9 cellular contexts compared by ENCODE assay signal in the genomic region with DNA sequence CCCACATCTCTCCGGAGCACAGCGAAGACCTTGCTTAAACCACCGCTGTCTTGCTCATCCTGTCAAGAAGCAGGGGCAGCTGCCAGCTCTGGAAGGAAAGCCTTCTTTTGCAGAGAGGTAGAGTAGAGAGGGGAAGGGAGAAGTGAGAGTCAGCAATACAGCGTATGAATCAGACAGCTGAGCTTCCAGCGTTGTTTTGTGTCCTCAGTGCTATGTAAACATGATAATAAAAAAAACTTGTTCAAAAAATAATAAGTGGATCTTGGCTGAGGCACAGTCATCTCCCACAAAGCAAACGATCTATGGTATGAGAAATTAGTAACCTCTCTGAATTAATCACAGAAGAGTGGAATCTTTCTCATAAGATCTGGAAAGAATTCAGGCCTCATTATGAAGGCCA. TPM values are rescaled to one million over a fixed set of nuclear protein-coding genes. Genes with fewer than 3 reads are reported as not detected.
DNase-seq lines count a peak whose midpoint lies in the region; ATAC-seq and TF ChIP-seq lines count a peak whose summit lies in the region.
"Had no signal": no experiment of that assay in that cellular context is flagged by ENCODE, and none has a peak within 500 bp of the region (broad histone marks: within the 10 kb centered on the region; RNA-seq: fewer than 3 reads in every experiment).

No MANE protein-coding gene starts in this region.

- H3K4me3 Mint-ChIP-seq in nephron progenitor cell (no peak overlapping the region), natural killer cell (no peak overlapping the region)
- H3K4me3 Mint-ChIP-seq: stimulated activated naive CD8-positive, alpha-beta T cell treated with anti-CD3 and anti-CD28 coated beads, Interleukin-15, Interleukin-2, amounts not matched to agents 100 ng/mL and 50 ng/mL, for 24 hours had no signal

- H3K23ac ChIP-seq in mesenchymal stem cell (ENCODE audit: low read length in 2 of 2), result no peak overlapping the region

- peak overlapping the region in 7 of 10 experiments; percentile 2 to 60 (median 38); a peak in 7 of 20 replicates for H3K4me3 ChIP-seq in BLaER1 treated with 17β-estradiol and CSF1 and Interleukin-3, amounts not matched to agents 10 nM and 100 nM
- no peak overlapping the region for H3K4me3 ChIP-seq in H7 (ENCODE audit: insufficient read depth, low read depth, low read length)
- peak overlapping the region in 1 of 2 experiments; percentile 42 for H3K4me3 ChIP-seq in mesenchymal stem cell (ENCODE audit: insufficient read depth in 1 of 2, low read depth in 1 of 2, low read length in 2 of 2)
- H3K4me3 ChIP-seq in A673 (ENCODE audit: low read depth, low read length, poor library complexity, severe bottlenecking), result no peak overlapping the region

- no peak overlapping the region for H2BK5ac ChIP-seq in mesenchymal stem cell (ENCODE audit: low read depth, low read length, poor library complexity, severe bottlenecking)

- no peak overlapping the region for H3K18ac ChIP-seq in mesenchymal stem cell (ENCODE audit: low read depth in 1 of 2, low read length in 2 of 2)

- H4K91ac ChIP-seq in mesenchymal stem cell (ENCODE audit: low read length), result no peak overlapping the region

- H2AK5ac ChIP-seq in mesenchymal stem cell (ENCODE audit: low read length, severe bottlenecking), result no peak overlapping the region

- DNase-seq in H7 (peak; percentile 28), amniotic epithelial cell (ENCODE audit: low read depth) (peak; percentile 47), mesenchymal stem cell (peak; percentile 73), nephron progenitor cell (no peak), A673 (ENCODE audit: low spot score) (no peak), natural killer cell (no peak)
- DNase-seq in stimulated activated CD4-positive, alpha-beta T cell treated with anti-CD3 and anti-CD28 coated beads, Interleukin-1b, Interleukin-23, amount 100 ng/mL, for 48 hours, result no peak

- no peak overlapping the region for H2BK120ac ChIP-seq in mesenchymal stem cell (ENCODE audit: low read depth, low read length)

- intact Hi-C loops in A673 (cut with micrococcal nuclease; ENCODE audit: unreplicated experiment), result no loop called here
- intact Hi-C loops in natural killer cell (cut with micrococcal nuclease), result no loop called here

- no peak overlapping the region for H4K8ac ChIP-seq in mesenchymal stem cell (ENCODE audit: low read length)

- POLR2A ChIA-PET in A673 (lab: Charles Lee; ENCODE audit: low non-redundant PET), result no interaction called here

- H3K27ac ChIP-seq in BLaER1 treated with 17β-estradiol and CSF1 and Interleukin-3, amounts not matched to agents 10 nM and 100 nM, result peak overlapping the region; percentile 39 to 99 (median 83); a peak in 21 of 22 replicates
- H3K27ac ChIP-seq in mesenchymal stem cell (ENCODE audit: low read length, poor library complexity, severe bottlenecking) (peak overlapping the region; percentile 37), A673 (ENCODE audit: low read depth, low read length, poor library complexity, severe bottlenecking) (no peak overlapping the region)

- BruUV-seq in A673 (replicated peaks; lab: Mats Ljungman, UMichigan), result no TSS peak

- no peaks in the 10 kb centered on the region for H3K27me3 ChIP-seq in BLaER1 treated with 17β-estradiol and CSF1 and Interleukin-3, amounts not matched to agents 10 nM and 100 nM
- no peaks in the 10 kb centered on the region for H3K27me3 ChIP-seq in H7 (ENCODE audit: control insufficient read depth, insufficient read depth, low read length)
- peaks cover 0 to 5% of the 10 kb centered on the region in 2 experiments for H3K27me3 ChIP-seq in mesenchymal stem cell (ENCODE audit: control insufficient read depth in 1 of 2, insufficient read depth in 1 of 2, low read length in 2 of 2)
- no peaks in the 10 kb centered on the region for H3K27me3 ChIP-seq in A673 (replicated peaks; ENCODE audit: insufficient read depth, low read depth, low read length, poor library complexity)

- H3K9ac ChIP-seq in BLaER1 treated with 17β-estradiol and CSF1 and Interleukin-3, amounts not matched to agents 10 nM and 100 nM, result peak overlapping the region; percentile 38 to 80 (median 71); a peak in 20 of 22 replicates
- H3K9ac ChIP-seq in mesenchymal stem cell (ENCODE audit: low read length), result peak overlapping the region; percentile 77

- CTCF ChIA-PET in A673 (lab: Charles Lee), result no interaction called here

- H3K4me1 Mint-ChIP-seq in nephron progenitor cell (peaks cover 60% of the 10 kb centered on the region), natural killer cell (peaks cover 0 to 5% of the 10 kb centered on the region in 2 donors)

- H3K4me2 ChIP-seq in BLaER1 treated with 17β-estradiol and CSF1 and Interleukin-3, amounts not matched to agents 10 nM and 100 nM, result peak overlapping the region; percentile 89 to 100 (median 97)
- no peak overlapping the region for H3K4me2 ChIP-seq in mesenchymal stem cell (ENCODE audit: low read length, poor library complexity, severe bottlenecking)

- H3K36me3 Mint-ChIP-seq in nephron progenitor cell (ENCODE audit: low read depth) (no peaks in the 10 kb centered on the region), natural killer cell (no peaks in the 10 kb centered on the region)

- peaks cover 7% of the 10 kb centered on the region for H3K27me3 Mint-ChIP-seq in nephron progenitor cell (ENCODE audit: low read depth, poor library complexity)
- peaks cover 10 to 18% of the 10 kb centered on the region in 2 donors for H3K27me3 Mint-ChIP-seq in natural killer cell (ENCODE audit: low read depth in 2 of 2)
- H3K27me3 Mint-ChIP-seq: stimulated activated naive CD8-positive, alpha-beta T cell treated with anti-CD3 and anti-CD28 coated beads, Interleukin-15, Interleukin-2, amounts not matched to agents 100 ng/mL and 50 ng/mL, for 24 hours had no signal

- no peak overlapping the region for H2BK12ac ChIP-seq in mesenchymal stem cell (ENCODE audit: low read length in 2 of 2)

- H2AFZ ChIP-seq in mesenchymal stem cell (ENCODE audit: low read depth, low read length), result no peak overlapping the region

- H3K14ac ChIP-seq in mesenchymal stem cell (ENCODE audit: low read length in 2 of 2), result no peak overlapping the region

- peaks cover 15 to 100% (median 49%) of the 10 kb centered on the region in 11 experiments; a peak in 19 of 22 replicates for H4K20me1 ChIP-seq in BLaER1 treated with 17β-estradiol and CSF1 and Interleukin-3, amounts not matched to agents 10 nM and 100 nM

- H3K79me1 ChIP-seq in mesenchymal stem cell (replicated peaks; ENCODE audit: low read length, poor library complexity, severe bottlenecking), result peaks cover 46% of the 10 kb centered on the region

- no peak overlapping the region for H2BK15ac ChIP-seq in mesenchymal stem cell (ENCODE audit: low read depth, poor library complexity, severe bottlenecking)

- ATAC-seq in natural killer cell, result no peak

- TF ChIP-seq CTCF in nephron progenitor cell (IDR thresholded peaks at IDR 0.05) (no peak), A673 (conservative IDR thresholded peaks at IDR 0.05; ENCODE audit: low read depth, low read length) (no peak), natural killer cell (IDR thresholded peaks at IDR 0.05) (no peak)

- H3K36me3 ChIP-seq in BLaER1 treated with 17β-estradiol and CSF1 and Interleukin-3, amounts not matched to agents 10 nM and 100 nM, result peaks cover 51 to 82% (median 64%) of the 10 kb centered on the region in 11 experiments
- H3K36me3 ChIP-seq in H7 (replicated peaks; ENCODE audit: control insufficient read depth, insufficient read depth, low read length) (no peaks in the 10 kb centered on the region), mesenchymal stem cell (ENCODE audit: control insufficient read depth in 1 of 2, insufficient read depth in 2 of 2, low read depth in 1 of 2, low read length in 2 of 2) (peaks cover 0 to 9% of the 10 kb centered on the region in 2 experiments), A673 (ENCODE audit: insufficient read depth, low read length, poor library complexity, severe bottlenecking) (no peaks in the 10 kb centered on the region)

- H3K4ac ChIP-seq in mesenchymal stem cell (ENCODE audit: low read depth in 1 of 2, low read length in 2 of 2), result no peak overlapping the region

- H3K27ac Mint-ChIP-seq in nephron progenitor cell (no peak overlapping the region), natural killer cell (no peak overlapping the region)
- H3K27ac Mint-ChIP-seq: stimulated activated naive CD8-positive, alpha-beta T cell treated with anti-CD3 and anti-CD28 coated beads, Interleukin-15, Interleukin-2, amounts not matched to agents 100 ng/mL and 50 ng/mL, for 24 hours had no signal

- WGBS in mesenchymal stem cell, result 65% methylated on average over 3 of the region's 6 CpGs

- H3K9me3 ChIP-seq in BLaER1 treated with 17β-estradiol and CSF1 and Interleukin-3, amounts not matched to agents 10 nM and 100 nM (replicated peaks in 1 of 11), result no peaks in the 10 kb centered on the region
- H3K9me3 ChIP-seq in mesenchymal stem cell (ENCODE audit: control insufficient read depth, low read length) (no peaks in the 10 kb centered on the region), A673 (ENCODE audit: low read depth, low read length, poor library complexity, severe bottlenecking) (no peaks in the 10 kb centered on the region)

- H3K9me3 Mint-ChIP-seq in nephron progenitor cell, result no peaks in the 10 kb centered on the region
- H3K9me3 Mint-ChIP-seq in natural killer cell, result no peaks in the 10 kb centered on the region
- H3K9me3 Mint-ChIP-seq: stimulated activated naive CD8-positive, alpha-beta T cell treated with anti-CD3 and anti-CD28 coated beads, Interleukin-15, Interleukin-2, amounts not matched to agents 100 ng/mL and 50 ng/mL, for 24 hours had no signal

- H3K4me1 ChIP-seq in BLaER1 treated with 17β-estradiol and CSF1 and Interleukin-3, amounts not matched to agents 10 nM and 100 nM, result peaks cover 81 to 100% (median 92%) of the 10 kb centered on the region in 10 experiments
- H3K4me1 ChIP-seq in mesenchymal stem cell (ENCODE audit: control insufficient read depth, insufficient read depth, low read depth, low read length) (peaks cover 19% of the 10 kb centered on the region), A673 (ENCODE audit: insufficient read depth, low read length, poor library complexity, severe bottlenecking) (peaks cover 17% of the 10 kb centered on the region)

RNA-seq across cellular contexts. Expression of a gene that starts 29.7 kb away (rescaled TPM):
- 15.7 and 18.4 TPM in 2 replicates for total RNA-seq in H7 (2014; rRNA removed; shearing (Covaris generic))
- 22.2 TPM for polyA plus RNA-seq in mesenchymal stem cell (2013, experiment 1 of 2)
- polyA plus RNA-seq in mesenchymal stem cell (2013, experiment 2 of 2), result 22.7 TPM
- total RNA-seq in A673 (2021), result 1.7 and 2.7 TPM in 2 replicates
- 10 to 100 TPM in 1 of 3 donors, 1 to 10 TPM in 2; 1.9 to 11.9 (median 8.7) TPM for total RNA-seq in natural killer cell

Comparison
In these comparisons a context has a peak if more than half of its experiments do, and no peak if none do; other contexts are left out.
1. H3K4me3 ChIP-seq: peak in BLaER1 treated with 17β-estradiol and CSF1 and Interleukin-3, amounts not matched to agents 10 nM and 100 nM (7 of 10); none in H7 (single experiment) and A673 (single experiment).
2. DNase-seq: peak in H7 (single experiment), amniotic epithelial cell (single experiment) and mesenchymal stem cell (single experiment); none in nephron progenitor cell (single experiment), stimulated activated CD4-positive, alpha-beta T cell treated with anti-CD3 and anti-CD28 coated beads, Interleukin-1b, Interleukin-23, amount 100 ng/mL, for 48 hours (single experiment), A673 (single experiment) and natural killer cell (single experiment).